ENCODE assay signal across 26 cellular contexts in genomic region chr4:40150932-40151331, GRCh38. TPM values are rescaled to one million over a fixed set of nuclear protein-coding genes. Genes with fewer than 3 reads are reported as not detected.
DNase-seq lines count a peak whose midpoint lies in the region; ATAC-seq, FAIRE-seq and TF ChIP-seq lines count a peak whose summit lies in the region.
"Had no signal": no experiment of that assay in that cellular context is flagged by ENCODE, and none has a peak within 500 bp of the region (broad histone marks: within the 10 kb centered on the region; RNA-seq: fewer than 3 reads in every experiment).

No MANE protein-coding gene starts in this region.

- H3K9me3 ChIP-seq in OCI-LY1 (ENCODE audit: low read length) (no peaks in the 10 kb centered on the region), testis (no peaks in the 10 kb centered on the region)
- H3K9me3 ChIP-seq: vagina had no signal

- 0 out of 2 replicates have a peak, but pooled peaks cover 5% of the 10 kb centered on the region for H3F3A ChIP-seq in OCI-LY1 (ENCODE audit: insufficient read depth, low read length)

- peak; percentile 35 for FAIRE-seq in GM12891 (lab: Jason Lieb, UNC)
- FAIRE-seq: GM18507 had no signal

- H3K4me1 ChIP-seq in OCI-LY1 (ENCODE audit: insufficient read depth, low read length, severe bottlenecking) (peaks cover 57% of the 10 kb centered on the region), testis (no peaks in the 10 kb centered on the region)
- H3K4me1 ChIP-seq: vagina had no signal

- WGBS in testis, 2 donors, result 89% methylated on average over 3 of the region's 3 CpGs

- no peak overlapping the region for H3K4me3 Mint-ChIP-seq in type B pancreatic cell
- H3K4me3 Mint-ChIP-seq in T-helper 2 cell treated with Interferon-gamma antibody and Interleukin-4, amounts not matched to agents 5 μg/mL and 100 μg/mL, for 36 hours, result no peak overlapping the region
- H3K4me3 Mint-ChIP-seq: activated CD4-positive, alpha-beta memory T cell treated with anti-CD3 and anti-CD28 coated beads, Interleukin-2, amount 10 ng/mL, durations not matched to agents 7 days and 5 days; dendritic cell treated with granulocyte-macrophage colony-stimulating factor and Interleukin-4, amounts not matched to agents 40 ng/mL and 50 ng/mL, for 4 days had no signal

- intact Hi-C loops in testis (cut with DNase I; ENCODE audit: low total_unique reads), result no loop called here

- H3K9me3 Mint-ChIP-seq in type B pancreatic cell, result peaks cover 4% of the 10 kb centered on the region
- H3K9me3 Mint-ChIP-seq in T-helper 2 cell treated with Interferon-gamma antibody and Interleukin-4, amounts not matched to agents 5 μg/mL and 100 μg/mL, for 36 hours, result peaks cover 13% of the 10 kb centered on the region
- H3K9me3 Mint-ChIP-seq: dendritic cell treated with granulocyte-macrophage colony-stimulating factor and Interleukin-4, amounts not matched to agents 40 ng/mL and 50 ng/mL, for 4 days had no signal

- no peak for TF ChIP-seq POLR2A in GM12891 (IDR thresholded peaks at IDR 0.05; ENCODE audit: low read depth, low read length)
- TF ChIP-seq POLR2A in testis (IDR thresholded peaks at IDR 0.05), result no peak

- peaks cover 25% of the 10 kb centered on the region for H3K36me3 ChIP-seq in OCI-LY1 (ENCODE audit: insufficient read depth, low read length)
- H3K36me3 ChIP-seq in testis (ENCODE audit: low read depth, missing control alignments), result no peaks in the 10 kb centered on the region
- H3K36me3 ChIP-seq: vagina had no signal

- H4K20me1 ChIP-seq in OCI-LY1 (ENCODE audit: insufficient read depth, low read length), result no peaks in the 10 kb centered on the region

- TF ChIP-seq CTCF in OCI-LY1 (IDR thresholded peaks at IDR 0.05; ENCODE audit: low read length) (no peak), type B pancreatic cell (conservative IDR thresholded peaks at IDR 0.05) (no peak), testis (IDR thresholded peaks at IDR 0.05) (no peak)

- no peak overlapping the region for H3K9ac ChIP-seq in OCI-LY1 (ENCODE audit: low read length)

- DNase-seq in GM12891 (ENCODE audit: insufficient read length, low spot score) (no peak), glomerular visceral epithelial cell (ENCODE audit: extremely low spot score) (peak; percentile 18), type B pancreatic cell (ENCODE audit: extremely low spot score, unreplicated experiment) (no peak), testis (no peak)
- no peak for DNase-seq in T-helper 2 cell treated with Interferon-gamma antibody and Interleukin-4, amounts not matched to agents 5 μg/mL and 100 μg/mL, for 36 hours (ENCODE audit: low spot score)
- DNase-seq: activated CD4-positive, alpha-beta memory T cell treated with anti-CD3 and anti-CD28 coated beads, Interleukin-2, amount 10 ng/mL, durations not matched to agents 7 days and 5 days; activated CD4-positive, CD25-positive, alpha-beta regulatory T cell; activated gamma-delta T cell; activated T-cell treated with anti-CD3 and anti-CD28 coated beads for 4 hours; amygdala; head of caudate nucleus; NCI-H1436 treated with DMSO at 0.1 percent for 48 hours; NCI-H524 treated with DMSO at 0.1 percent for 48 hours; stimulated activated CD4-positive, alpha-beta T cell treated with anti-CD3 and anti-CD28 coated beads, Interleukin-15, amount 100 ng/mL, for 24 hours; stimulated activated CD8-positive, alpha-beta memory T cell treated with anti-CD3 and anti-CD28 coated beads, Interleukin-4, amount 100 ng/mL, for 48 hours; substantia nigra had no signal

- H3K4me3 ChIP-seq in OCI-LY1 (ENCODE audit: low read depth, low read length, poor library complexity, severe bottlenecking) (no peak overlapping the region), testis (no peak overlapping the region)
- H3K4me3 ChIP-seq: vagina had no signal

- H3K4me1 Mint-ChIP-seq in type B pancreatic cell (ENCODE audit: unreplicated experiment), result peaks cover 3% of the 10 kb centered on the region
- H3K4me1 Mint-ChIP-seq in T-helper 2 cell treated with Interferon-gamma antibody and Interleukin-4, amounts not matched to agents 5 μg/mL and 100 μg/mL, for 36 hours (ENCODE audit: low read depth), result peaks cover 8% of the 10 kb centered on the region

- H3K27me3 Mint-ChIP-seq in type B pancreatic cell, result no peaks in the 10 kb centered on the region
- no peaks in the 10 kb centered on the region for H3K27me3 Mint-ChIP-seq in T-helper 2 cell treated with Interferon-gamma antibody and Interleukin-4, amounts not matched to agents 5 μg/mL and 100 μg/mL, for 36 hours (ENCODE audit: low read depth)
- H3K27me3 Mint-ChIP-seq: activated CD4-positive, alpha-beta memory T cell treated with anti-CD3 and anti-CD28 coated beads, Interleukin-2, amount 10 ng/mL, durations not matched to agents 7 days and 5 days; dendritic cell treated with granulocyte-macrophage colony-stimulating factor and Interleukin-4, amounts not matched to agents 40 ng/mL and 50 ng/mL, for 4 days had no signal

- no peak overlapping the region for H3K4me2 ChIP-seq in OCI-LY1 (ENCODE audit: low read length)

- peak overlapping the region; percentile 42 for H3K27ac Mint-ChIP-seq in type B pancreatic cell
- no peak overlapping the region for H3K27ac Mint-ChIP-seq in T-helper 2 cell treated with Interferon-gamma antibody and Interleukin-4, amounts not matched to agents 5 μg/mL and 100 μg/mL, for 36 hours
- H3K27ac Mint-ChIP-seq: activated CD4-positive, alpha-beta memory T cell treated with anti-CD3 and anti-CD28 coated beads, Interleukin-2, amount 10 ng/mL, durations not matched to agents 7 days and 5 days; dendritic cell treated with granulocyte-macrophage colony-stimulating factor and Interleukin-4, amounts not matched to agents 40 ng/mL and 50 ng/mL, for 4 days had no signal

- peaks cover 35% of the 10 kb centered on the region for H3K79me2 ChIP-seq in OCI-LY1 (ENCODE audit: insufficient read depth, low read length)

- H3K9me2 ChIP-seq in OCI-LY1 (ENCODE audit: low read depth, low read length), result no peaks in the 10 kb centered on the region

- no peak overlapping the region for H2AFZ ChIP-seq in OCI-LY1 (ENCODE audit: low read length)

- peak overlapping the region; percentile 89 for H3K27ac ChIP-seq in OCI-LY1 (ENCODE audit: low read depth, low read length, poor library complexity, severe bottlenecking)
- H3K27ac ChIP-seq in testis, result no peak overlapping the region
- H3K27ac ChIP-seq: vagina had no signal

- no peaks in the 10 kb centered on the region for H3K27me3 ChIP-seq in OCI-LY1 (ENCODE audit: insufficient read depth, low read length)
- no peaks in the 10 kb centered on the region for H3K27me3 ChIP-seq in testis
- H3K27me3 ChIP-seq: vagina had no signal

- peaks cover 30% of the 10 kb centered on the region for H3K36me3 Mint-ChIP-seq in type B pancreatic cell
- H3K36me3 Mint-ChIP-seq in T-helper 2 cell treated with Interferon-gamma antibody and Interleukin-4, amounts not matched to agents 5 μg/mL and 100 μg/mL, for 36 hours (ENCODE audit: low read depth), result peaks cover 53% of the 10 kb centered on the region

- no peak for ATAC-seq in GM21737 (IDR thresholded peaks at IDR 0.05; ENCODE audit: unreplicated experiment)
- ATAC-seq: left lobe of liver, sciatic nerve, SK-N-SH treated with all-trans-retinoic acid at 6 μM for 48 hours had no signal

TF ChIP-seq in GM12891, 5 proteins besides CTCF, POLR2A, EP300 and RAD21:
- TF ChIP-seq SPI1 (IDR thresholded peaks at IDR 0.05; ENCODE audit: low read depth, low read length) (no peak), TAF1 (IDR thresholded peaks at IDR 0.05; ENCODE audit: low read depth, low read length) (no peak), POLR2AphosphoS5 (IDR thresholded peaks at IDR 0.05; ENCODE audit: low read depth, low read length) (no peak), POU2F2 (IDR thresholded peaks at IDR 0.05; ENCODE audit: low read depth, low read length) (no peak), PAX5 (IDR thresholded peaks at IDR 0.05; ENCODE audit: insufficient read depth, low read length, severe bottlenecking) (no peak)

RNA-seq across cellular contexts. Expression of gene RHOH, which starts 45.9 kb away (rescaled TPM):
- 58.4 TPM for polyA plus RNA-seq in GM12891 (2012; ENCODE audit: low read depth, missing spikeins)
- total RNA-seq in type B pancreatic cell (ENCODE audit: low replicate concordance) (3.1 and 5.4 TPM in 2 replicates), testis (1 to 10 TPM in 1 of 2 donors, under 1 TPM in 1; 0.39 to 1.2 TPM)
- polyA plus RNA-seq in testis (ENCODE audit: insufficient read depth, low read depth, low replicate concordance), result 2.5 TPM
- total RNA-seq: H4 had no signal
- polyA plus RNA-seq: neural cell had no signal
